In genomic region chr9:124774131-124774978, GRCh38 we compare ENCODE assay signal across 8 cellular contexts. TPM values are rescaled to one million over a fixed set of nuclear protein-coding genes. Genes with fewer than 3 reads are reported as not detected.
DNase-seq lines count a peak whose midpoint lies in the region; ATAC-seq and TF ChIP-seq lines count a peak whose summit lies in the region.

No MANE protein-coding gene starts in this region.

- intact Hi-C loops in CD4-positive, alpha-beta T cell (cut with DNase I, micrococcal nuclease), result loop anchor here (1.0 to 5.0 kb wide), 3 partner anchors 79 to 369 kb away; partner anchors contain the start of genes WDR38 (in 2 of the 2), PSMB7 (in 1 of the 2) and SCAI (in 1 of the 2)
- intact Hi-C loops in left lung (cut with DNase I), result loop anchor here in 1 of 2 donors (2.0 kb wide), 1 partner anchor 80 kb away; no protein-coding TSS in a partner anchor

- no peak overlapping the region for H3K27ac ChIP-seq in CD4-positive, alpha-beta T cell (ENCODE audit: low read depth, low read length)
- H3K27ac ChIP-seq in caudate nucleus (ENCODE audit: low read depth, low read length) (no peak overlapping the region), left lung (no peak overlapping the region)

- peak overlapping the region; percentile 82 for H3K4me3 Mint-ChIP-seq in CD4-positive, alpha-beta T cell

- CTCF ChIA-PET in CD4-positive, alpha-beta T cell (lab: Charles Lee), result interaction anchor here (1.0 to 9.2 kb wide), 3 partner anchors 80 to 87 kb away, joined by 3 to 106 read pairs (median 6); partner anchors contain the start of genes ARPC5L, RPL35 and WDR38

- H3K9me3 Mint-ChIP-seq in CD4-positive, alpha-beta T cell, result no peaks in the 10 kb centered on the region

- DNase-seq in CD4-positive, alpha-beta T cell, result peak; percentile 66 to 85 (median 76)
- DNase-seq in HCEC 1CT (peak; percentile 57), NCI-H226 (peak; percentile 44), caudate nucleus (lab: John Stamatoyannopoulos, UW) (peak in 55 of 61 donors; percentile 12 to 81 (median 57)), left lung (peak; percentile 81 to 89)
- peak; percentile 86 for DNase-seq in stimulated activated CD4-positive, alpha-beta T cell treated with anti-CD3 and anti-CD28 coated beads, Interleukin-4, amount 100 ng/mL, for 1 hour

- H3K4me1 ChIP-seq in left lung, result peaks cover 4 to 60% of the 10 kb centered on the region in 2 donors

- no peaks in the 10 kb centered on the region for H3K36me3 ChIP-seq in left lung

- TF ChIP-seq CTCF in CD4-positive, alpha-beta T cell (IDR thresholded peaks at IDR 0.05), result peak; percentile 76
- peak; percentile 87 to 89 for TF ChIP-seq CTCF in left lung (IDR thresholded peaks at IDR 0.05)

- peaks cover 38% of the 10 kb centered on the region for H3K4me1 Mint-ChIP-seq in CD4-positive, alpha-beta T cell (ENCODE audit: low read depth)

- H3K4me3 ChIP-seq in left lung, result no peak overlapping the region

- H3K9me3 ChIP-seq in CD4-positive, alpha-beta T cell (ENCODE audit: control insufficient read depth, low read length), result no peaks in the 10 kb centered on the region
- H3K9me3 ChIP-seq in left lung, result no peaks in the 10 kb centered on the region

- peak; percentile 25 for ATAC-seq in CD4-positive, alpha-beta T cell (ENCODE audit: poor library complexity)
- ATAC-seq in activated CD4-positive, CD25-positive, alpha-beta regulatory T cell treated with anti-CD3 and anti-CD28 coated beads, Interleukin-2, amount 50 U/mL, for 24 hours, result peak; percentile 19 to 31
- ATAC-seq in left lung (peak; percentile 43), HG03108 (IDR thresholded peaks at IDR 0.05; ENCODE audit: unreplicated experiment) (no peak)

- H3K27me3 ChIP-seq in CD4-positive, alpha-beta T cell (ENCODE audit: control insufficient read depth, insufficient read depth, low read length), result peaks cover 59% of the 10 kb centered on the region
- peaks cover 13 to 38% of the 10 kb centered on the region in 2 donors for H3K27me3 ChIP-seq in left lung

- H3K27me3 Mint-ChIP-seq in CD4-positive, alpha-beta T cell, result peaks cover 70% of the 10 kb centered on the region

- H3K27ac Mint-ChIP-seq in CD4-positive, alpha-beta T cell, result no peak overlapping the region

- no peaks in the 10 kb centered on the region for H3K36me3 Mint-ChIP-seq in CD4-positive, alpha-beta T cell (ENCODE audit: low read depth)

- POLR2A ChIA-PET in CD4-positive, alpha-beta T cell (lab: Charles Lee), result interaction anchor here (0.7 kb wide), 2 partner anchors 79 to 119 kb away, joined by 3 read pairs; no protein-coding TSS in a partner anchor

RNA-seq across cellular contexts. Expression of gene OLFML2A, which starts 2.6 kb away (rescaled TPM):
- not detected for total RNA-seq in CD4-positive, alpha-beta T cell
- total RNA-seq in left lung, result 10 to 100 TPM; 10.5 to 10.8 TPM

RNA-seq across cellular contexts. Expression of gene NR6A1, which starts 3.2 kb away (rescaled TPM):
- total RNA-seq in CD4-positive, alpha-beta T cell, result not detected
- 1 to 10 TPM; 2.9 to 4.1 TPM for total RNA-seq in left lung

Comparison
In these comparisons a context has a peak if more than half of its experiments do, and no peak if none do; other contexts are left out.
1. RNA of gene OLFML2A, which starts 2.6 kb away (total RNA-seq): 10.5 to 10.8 TPM in left lung; not detected in CD4-positive, alpha-beta T cell; every median in the first group is over 10 times any median in the second.
2. Peak in every context shown above with its lines, with median percentiles within 50 percentile points of each other: DNase-seq.